ENCODE assay signal across 18 cellular contexts in genomic region chr2:122338000-122338399, GRCh38.
"Had no signal": no experiment of that assay in that cellular context is flagged by ENCODE, and none has a peak within 500 bp of the region (broad histone marks: within the 10 kb centered on the region; RNA-seq: fewer than 3 reads in every experiment).

No MANE protein-coding gene starts in this region.

- H3K4me1 Mint-ChIP-seq: activated CD4-positive, alpha-beta T cell treated with anti-CD3 and anti-CD28 coated beads, Interleukin-2, amount 10 ng/mL, durations not matched to agents 24 days and 14 days; mesothelial cell of epicardium; nephron; stimulated activated naive B cell treated with anti-CD40 and anti-IgM and Interleukin-4, amounts not matched to agents 10 μg/mL and 1 μg/mL and 100 μg/mL, for 72 hours had no signal

- H3K36me3 ChIP-seq: thoracic aorta, upper lobe of right lung had no signal

- H3K4me3 ChIP-seq: lung, thoracic aorta, upper lobe of right lung had no signal

- H3K9me3 Mint-ChIP-seq: activated CD4-positive, alpha-beta T cell treated with anti-CD3 and anti-CD28 coated beads, Interleukin-2, amount 10 ng/mL, durations not matched to agents 24 days and 14 days; activated CD8-positive, alpha-beta T cell treated with anti-CD3 and anti-CD28 coated beads for 36 hours; mesothelial cell of epicardium; nephron had no signal

- H3K4me1 ChIP-seq: upper lobe of right lung had no signal

- H3K9me3 ChIP-seq: thoracic aorta, upper lobe of right lung had no signal

- H3K27ac ChIP-seq: thoracic aorta, upper lobe of right lung had no signal

- DNase-seq: activated CD4-positive, alpha-beta T cell treated with anti-CD3 and anti-CD28 coated beads, Interleukin-2, amount 10 ng/mL, durations not matched to agents 24 days and 14 days; activated CD8-positive, alpha-beta T cell treated with anti-CD3 and anti-CD28 coated beads for 36 hours; activated effector memory CD4-positive, alpha-beta T cell treated with Interleukin-2 at 50 U/mL for 16 hours; activated naive CD4-positive, alpha-beta T cell treated with anti-CD3 and anti-CD28 coated beads, Interleukin-2, amount 50 U/mL, for 16 hours; activated T-cell treated with anti-CD3 and anti-CD28 coated beads, Interleukin-2, amount 50 U/mL, for 24 hours; cerebellar nuclear complex; effector CD8-positive, alpha-beta T cell; hippocampal formation; islet precursor cell; occipital lobe; stimulated activated naive B cell treated with anti-CD40 and anti-IgM and Interleukin-4, amounts not matched to agents 10 μg/mL and 1 μg/mL and 100 μg/mL, for 72 hours; T1000; upper lobe of right lung had no signal

- H3K27me3 Mint-ChIP-seq: activated CD4-positive, alpha-beta T cell treated with anti-CD3 and anti-CD28 coated beads, Interleukin-2, amount 10 ng/mL, durations not matched to agents 24 days and 14 days; activated CD8-positive, alpha-beta T cell treated with anti-CD3 and anti-CD28 coated beads for 36 hours; activated T-cell treated with anti-CD3 and anti-CD28 coated beads, Interleukin-2, amount 50 U/mL, for 24 hours; dendritic cell treated with granulocyte-macrophage colony-stimulating factor and Interleukin-4, amounts not matched to agents 40 ng/mL and 50 ng/mL, for 4 days; stimulated activated naive B cell treated with anti-CD40 and anti-IgM and Interleukin-4, amounts not matched to agents 10 μg/mL and 1 μg/mL and 100 μg/mL, for 72 hours had no signal

- H3K4me3 Mint-ChIP-seq: activated CD4-positive, alpha-beta T cell treated with anti-CD3 and anti-CD28 coated beads, Interleukin-2, amount 10 ng/mL, durations not matched to agents 24 days and 14 days; activated CD8-positive, alpha-beta T cell treated with anti-CD3 and anti-CD28 coated beads for 36 hours; activated T-cell treated with anti-CD3 and anti-CD28 coated beads, Interleukin-2, amount 50 U/mL, for 24 hours; dendritic cell treated with granulocyte-macrophage colony-stimulating factor and Interleukin-4, amounts not matched to agents 40 ng/mL and 50 ng/mL, for 4 days; mesothelial cell of epicardium; nephron; stimulated activated naive B cell treated with anti-CD40 and anti-IgM and Interleukin-4, amounts not matched to agents 10 μg/mL and 1 μg/mL and 100 μg/mL, for 72 hours had no signal

- H3K36me3 Mint-ChIP-seq: mesothelial cell of epicardium; stimulated activated naive B cell treated with anti-CD40 and anti-IgM and Interleukin-4, amounts not matched to agents 10 μg/mL and 1 μg/mL and 100 μg/mL, for 72 hours had no signal

- H3K27me3 ChIP-seq: upper lobe of right lung had no signal

- ATAC-seq: activated CD8-positive, alpha-beta T cell treated with anti-CD3 and anti-CD28 coated beads for 36 hours; stimulated activated naive B cell treated with anti-CD40 and anti-IgM and Interleukin-4, amounts not matched to agents 10 μg/mL and 1 μg/mL and 100 μg/mL, for 72 hours; upper lobe of right lung had no signal
